21 cellular contexts compared by ENCODE assay signal in genomic region chr7:149733554-149734513, GRCh38. TPM values are rescaled to one million over a fixed set of nuclear protein-coding genes. Genes with fewer than 3 reads are reported as not detected.
"Had no signal": no experiment of that assay in that cellular context is flagged by ENCODE, and none has a peak within 500 bp of the region (broad histone marks: within the 10 kb centered on the region; RNA-seq: fewer than 3 reads in every experiment).

No MANE protein-coding gene starts in this region.

- H3K27ac Mint-ChIP-seq: activated CD4-positive, alpha-beta memory T cell treated with anti-CD3 and anti-CD28 coated beads, Interleukin-2, amount 10 ng/mL, durations not matched to agents 7 days and 5 days; activated naive CD4-positive, alpha-beta T cell treated with anti-CD3 and anti-CD28 coated beads, Interleukin-2, amount 50 U/mL, for 72 hours; stimulated activated effector memory CD8-positive, alpha-beta T cell treated with anti-CD3 and anti-CD28 coated beads, Interleukin-12 subunit alpha, Interleukin-12 subunit beta, amount 100 ng/mL, for 72 hours; stimulated activated naive CD8-positive, alpha-beta T cell treated with anti-CD3 and anti-CD28 coated beads, Interleukin-15, amount 100 ng/mL, for 72 hours had no signal

- H3K4me1 ChIP-seq: ascending aorta, pancreas had no signal

- H3K9me3 Mint-ChIP-seq: activated CD4-positive, alpha-beta memory T cell treated with anti-CD3 and anti-CD28 coated beads, Interleukin-2, amount 10 ng/mL, durations not matched to agents 7 days and 5 days; activated naive CD4-positive, alpha-beta T cell treated with anti-CD3 and anti-CD28 coated beads, Interleukin-2, amount 50 U/mL, for 72 hours; naive thymus-derived CD8-positive, alpha-beta T cell; stimulated activated effector memory CD8-positive, alpha-beta T cell treated with anti-CD3 and anti-CD28 coated beads, Interleukin-12 subunit alpha, Interleukin-12 subunit beta, amount 100 ng/mL, for 72 hours; stimulated activated naive CD8-positive, alpha-beta T cell treated with anti-CD3 and anti-CD28 coated beads, Interleukin-15, amount 100 ng/mL, for 72 hours had no signal

- H3K4me1 Mint-ChIP-seq: activated CD4-positive, alpha-beta memory T cell treated with anti-CD3 and anti-CD28 coated beads, Interleukin-2, amount 10 ng/mL, durations not matched to agents 7 days and 5 days had no signal

- H3K4me3 ChIP-seq: ascending aorta, esophagus muscularis mucosa, pancreas, skin epidermis, tibial artery had no signal

- H3K4me3 Mint-ChIP-seq: activated CD4-positive, alpha-beta memory T cell treated with anti-CD3 and anti-CD28 coated beads, Interleukin-2, amount 10 ng/mL, durations not matched to agents 7 days and 5 days; naive thymus-derived CD8-positive, alpha-beta T cell; stimulated activated effector memory CD8-positive, alpha-beta T cell treated with anti-CD3 and anti-CD28 coated beads, Interleukin-12 subunit alpha, Interleukin-12 subunit beta, amount 100 ng/mL, for 72 hours; stimulated activated naive CD8-positive, alpha-beta T cell treated with anti-CD3 and anti-CD28 coated beads, Interleukin-15, amount 100 ng/mL, for 72 hours had no signal

- H3K27me3 ChIP-seq: ascending aorta, pancreas, tibial artery had no signal

- ATAC-seq: activated naive CD4-positive, alpha-beta T cell treated with anti-CD3 and anti-CD28 coated beads, Interleukin-2, amount 50 U/mL, for 72 hours; left colon; naive thymus-derived CD8-positive, alpha-beta T cell; stimulated activated naive CD8-positive, alpha-beta T cell treated with anti-CD3 and anti-CD28 coated beads, Interleukin-15, amount 100 ng/mL, for 72 hours had no signal

- H3K36me3 Mint-ChIP-seq: activated naive CD4-positive, alpha-beta T cell treated with anti-CD3 and anti-CD28 coated beads, Interleukin-2, amount 50 U/mL, for 72 hours had no signal

- DNase-seq: activated CD4-positive, alpha-beta memory T cell treated with anti-CD3 and anti-CD28 coated beads, Interleukin-2, amount 10 ng/mL, durations not matched to agents 7 days and 5 days; activated CD4-positive, alpha-beta T cell treated with anti-CD3 and anti-CD28 coated beads for 48 hours; activated CD4-positive, CD25-positive, alpha-beta regulatory T cell; brain microvascular endothelial cell; central memory CD4-positive, alpha-beta T cell; effector memory CD4-positive, alpha-beta T cell; hypothalamus; left colon; naive thymus-derived CD8-positive, alpha-beta T cell; stimulated activated CD4-positive, alpha-beta T cell treated with anti-CD3 and anti-CD28 coated beads, Interleukin-2, amount 100 ng/mL, for 24 hours; stimulated activated naive CD8-positive, alpha-beta T cell treated with anti-CD3 and anti-CD28 coated beads, Interleukin-15, amount 100 ng/mL, for 72 hours; T-helper 9 cell had no signal

- H3K27ac ChIP-seq: ascending aorta, brain microvascular endothelial cell, esophagus muscularis mucosa, neutrophil, pancreas, skin epidermis, tibial artery had no signal

- H3K9me3 ChIP-seq: ascending aorta, esophagus muscularis mucosa, neutrophil, pancreas, tibial artery had no signal

RNA-seq across cellular contexts. Expression of gene ZNF467, which starts 39.6 kb away (rescaled TPM):
- total RNA-seq: T-helper 1 cell treated with Interleukin-12 subunit alpha and Interleukin-12 subunit beta and Interleukin-4 antibody, amounts not matched to agents 30 ng/mL and 1 ng/mL, for 36 hours had no signal
